In genomic region chr4:26141916-26142638, GRCh38 we compare ENCODE assay signal across 8 cellular contexts.
DNase-seq lines count a peak whose midpoint lies in the region; ATAC-seq and TF ChIP-seq lines count a peak whose summit lies in the region.

No MANE protein-coding gene starts in this region.

- H3K9me3 Mint-ChIP-seq in GM23338 = no peaks in the 10 kb centered on the region; the same call in 2 of the 3 replicates

- TF ChIP-seq CTCF in C4-2B (conservative IDR thresholded peaks at IDR 0.05) (no peak), GM23338 (conservative IDR thresholded peaks at IDR 0.05; ENCODE audit: low read depth in 2 of 2) (no peak), VCaP (conservative IDR thresholded peaks at IDR 0.05) (no peak), lower lobe of right lung (IDR thresholded peaks at IDR 0.05) (no peak)

- H3K36me3 Mint-ChIP-seq in GM23338 (ENCODE audit: low read depth) = no peaks in the 10 kb centered on the region

- no peak overlapping the region for H3K4me2 ChIP-seq in GM23338

- H3K79me2 ChIP-seq in GM23338 (replicated peaks; ENCODE audit: insufficient read depth) = no peaks in the 10 kb centered on the region

- H3K36me3 ChIP-seq in GM23338 (ENCODE audit: insufficient read depth) (no peaks in the 10 kb centered on the region), lower lobe of right lung (no peaks in the 10 kb centered on the region), aorta (ENCODE audit: control insufficient read depth in 1 of 2, insufficient read depth in 2 of 2, low read length in 1 of 2) (no peaks in the 10 kb centered on the region)

- peak overlapping the region; percentile 39 for H2AFZ ChIP-seq in GM23338

- H3F3A ChIP-seq in GM23338 (replicated peaks; ENCODE audit: low read depth) = no peaks in the 10 kb centered on the region

- H3K27ac Mint-ChIP-seq in GM23338 = no peak overlapping the region; the same call in 1 of the 2 replicates

- DNase-seq in GM23338 (ENCODE audit: low spot score) = no peak
- no peak for DNase-seq in lower lobe of right lung
- peak in 1 of 2 donors; percentile 75 for DNase-seq in aorta
- DNase-seq in NCI-H2227 treated with DMSO at 0.1 percent for 48 hours (lab: John Stamatoyannopoulos, UW) = no peak
- DNase-seq in erythroblast (lab: John Stamatoyannopoulos, UW) = no peak

- no peak overlapping the region for H3K4me3 Mint-ChIP-seq in GM23338

- H3K9me3 ChIP-seq in lower lobe of right lung = no peaks in the 10 kb centered on the region
- H3K9me3 ChIP-seq in aorta (ENCODE audit: control insufficient read depth, low read length) = no peaks in the 10 kb centered on the region

- H3K4me3 ChIP-seq in GM23338 (no peak overlapping the region), lower lobe of right lung (no peak overlapping the region), aorta (ENCODE audit: low read length in 2 of 2) (no peak overlapping the region)

- intact Hi-C loops in lower lobe of right lung (cut with DNase I) (no loop called here), aorta (cut with DNase I) (no loop called here)

- H3K9me2 ChIP-seq in GM23338 (ENCODE audit: insufficient read depth) = peaks cover 15% of the 10 kb centered on the region

- H4K20me1 ChIP-seq in GM23338 (replicated peaks; ENCODE audit: insufficient read depth) = no peaks in the 10 kb centered on the region

- H3K27me3 ChIP-seq in GM23338 (ENCODE audit: insufficient read depth) (no peaks in the 10 kb centered on the region), lower lobe of right lung (ENCODE audit: low read depth) (no peaks in the 10 kb centered on the region), aorta (ENCODE audit: control insufficient read depth in 1 of 2, insufficient read depth in 2 of 2, low read length in 1 of 2) (no peaks in the 10 kb centered on the region)

- H3K27ac ChIP-seq in C4-2B (peak overlapping the region; percentile 51), GM23338 (ENCODE audit: low read depth) (no peak overlapping the region), VCaP (peak overlapping the region; percentile 73), lower lobe of right lung (peak overlapping the region; percentile 48), aorta (ENCODE audit: low read depth in 1 of 2, low read length in 2 of 2) (no peak overlapping the region)

- no peak for TF ChIP-seq POLR2A in erythroblast (IDR thresholded peaks at IDR 0.05; ENCODE audit: low read length)

- H3K27me3 Mint-ChIP-seq in GM23338 (ENCODE audit: insufficient read depth, low read depth, poor library complexity) = peaks cover 8% of the 10 kb centered on the region

- H3K4me1 Mint-ChIP-seq in GM23338 = peaks cover 8% of the 10 kb centered on the region; the same call in 2 of the 3 replicates

- 87 to 89% methylated on average over 8 of the region's 8 CpGs for WGBS in aorta, 2 donors

- no peak for ATAC-seq in GM23338
- ATAC-seq in lower lobe of right lung = peak; percentile 82 to 84
- ATAC-seq in aorta (ENCODE audit: low FRiP score) = peak; percentile 26
- no peak for ATAC-seq in GM18861 (IDR thresholded peaks at IDR 0.05; ENCODE audit: unreplicated experiment)

- H3K4me1 ChIP-seq in GM23338 (ENCODE audit: insufficient read depth) (peaks cover 8% of the 10 kb centered on the region; the same call in 1 of the 2 replicates), lower lobe of right lung (peaks cover 13% of the 10 kb centered on the region), aorta (ENCODE audit: control insufficient read depth in 1 of 2, insufficient read depth in 2 of 2, low read length in 2 of 2) (no peaks in the 10 kb centered on the region)

TF ChIP-seq in GM23338, 12 proteins besides CTCF, POLR2A, EP300 and RAD21 (continues in another document):
- TF ChIP-seq ZNF114 (CRISPR knock-in tag; IDR thresholded peaks at IDR 0.05) (no peak), STAT1 (IDR thresholded peaks at IDR 0.05; ENCODE audit: unreplicated experiment) (no peak), NANOG (IDR thresholded peaks at IDR 0.05; ENCODE audit: borderline replicate concordance) (no peak), POLR2AphosphoS5 (IDR thresholded peaks at IDR 0.05; ENCODE audit: low read depth) (no peak), ZNF331 (CRISPR knock-in tag; IDR thresholded peaks at IDR 0.05; ENCODE audit: low read depth) (no peak), CREB1 (CRISPR knock-in tag; IDR thresholded peaks at IDR 0.05; ENCODE audit: low read depth) (no peak), EZH2phosphoT487 (IDR thresholded peaks at IDR 0.05; ENCODE audit: unreplicated experiment) (no peak), EZH2 (IDR thresholded peaks at IDR 0.05; ENCODE audit: low read depth, unreplicated experiment) (no peak), JUNB (IDR thresholded peaks at IDR 0.05; ENCODE audit: unreplicated experiment) (no peak), ETS1 (IDR thresholded peaks at IDR 0.05) (no peak)
- TF ChIP-seq, protein P1, sequence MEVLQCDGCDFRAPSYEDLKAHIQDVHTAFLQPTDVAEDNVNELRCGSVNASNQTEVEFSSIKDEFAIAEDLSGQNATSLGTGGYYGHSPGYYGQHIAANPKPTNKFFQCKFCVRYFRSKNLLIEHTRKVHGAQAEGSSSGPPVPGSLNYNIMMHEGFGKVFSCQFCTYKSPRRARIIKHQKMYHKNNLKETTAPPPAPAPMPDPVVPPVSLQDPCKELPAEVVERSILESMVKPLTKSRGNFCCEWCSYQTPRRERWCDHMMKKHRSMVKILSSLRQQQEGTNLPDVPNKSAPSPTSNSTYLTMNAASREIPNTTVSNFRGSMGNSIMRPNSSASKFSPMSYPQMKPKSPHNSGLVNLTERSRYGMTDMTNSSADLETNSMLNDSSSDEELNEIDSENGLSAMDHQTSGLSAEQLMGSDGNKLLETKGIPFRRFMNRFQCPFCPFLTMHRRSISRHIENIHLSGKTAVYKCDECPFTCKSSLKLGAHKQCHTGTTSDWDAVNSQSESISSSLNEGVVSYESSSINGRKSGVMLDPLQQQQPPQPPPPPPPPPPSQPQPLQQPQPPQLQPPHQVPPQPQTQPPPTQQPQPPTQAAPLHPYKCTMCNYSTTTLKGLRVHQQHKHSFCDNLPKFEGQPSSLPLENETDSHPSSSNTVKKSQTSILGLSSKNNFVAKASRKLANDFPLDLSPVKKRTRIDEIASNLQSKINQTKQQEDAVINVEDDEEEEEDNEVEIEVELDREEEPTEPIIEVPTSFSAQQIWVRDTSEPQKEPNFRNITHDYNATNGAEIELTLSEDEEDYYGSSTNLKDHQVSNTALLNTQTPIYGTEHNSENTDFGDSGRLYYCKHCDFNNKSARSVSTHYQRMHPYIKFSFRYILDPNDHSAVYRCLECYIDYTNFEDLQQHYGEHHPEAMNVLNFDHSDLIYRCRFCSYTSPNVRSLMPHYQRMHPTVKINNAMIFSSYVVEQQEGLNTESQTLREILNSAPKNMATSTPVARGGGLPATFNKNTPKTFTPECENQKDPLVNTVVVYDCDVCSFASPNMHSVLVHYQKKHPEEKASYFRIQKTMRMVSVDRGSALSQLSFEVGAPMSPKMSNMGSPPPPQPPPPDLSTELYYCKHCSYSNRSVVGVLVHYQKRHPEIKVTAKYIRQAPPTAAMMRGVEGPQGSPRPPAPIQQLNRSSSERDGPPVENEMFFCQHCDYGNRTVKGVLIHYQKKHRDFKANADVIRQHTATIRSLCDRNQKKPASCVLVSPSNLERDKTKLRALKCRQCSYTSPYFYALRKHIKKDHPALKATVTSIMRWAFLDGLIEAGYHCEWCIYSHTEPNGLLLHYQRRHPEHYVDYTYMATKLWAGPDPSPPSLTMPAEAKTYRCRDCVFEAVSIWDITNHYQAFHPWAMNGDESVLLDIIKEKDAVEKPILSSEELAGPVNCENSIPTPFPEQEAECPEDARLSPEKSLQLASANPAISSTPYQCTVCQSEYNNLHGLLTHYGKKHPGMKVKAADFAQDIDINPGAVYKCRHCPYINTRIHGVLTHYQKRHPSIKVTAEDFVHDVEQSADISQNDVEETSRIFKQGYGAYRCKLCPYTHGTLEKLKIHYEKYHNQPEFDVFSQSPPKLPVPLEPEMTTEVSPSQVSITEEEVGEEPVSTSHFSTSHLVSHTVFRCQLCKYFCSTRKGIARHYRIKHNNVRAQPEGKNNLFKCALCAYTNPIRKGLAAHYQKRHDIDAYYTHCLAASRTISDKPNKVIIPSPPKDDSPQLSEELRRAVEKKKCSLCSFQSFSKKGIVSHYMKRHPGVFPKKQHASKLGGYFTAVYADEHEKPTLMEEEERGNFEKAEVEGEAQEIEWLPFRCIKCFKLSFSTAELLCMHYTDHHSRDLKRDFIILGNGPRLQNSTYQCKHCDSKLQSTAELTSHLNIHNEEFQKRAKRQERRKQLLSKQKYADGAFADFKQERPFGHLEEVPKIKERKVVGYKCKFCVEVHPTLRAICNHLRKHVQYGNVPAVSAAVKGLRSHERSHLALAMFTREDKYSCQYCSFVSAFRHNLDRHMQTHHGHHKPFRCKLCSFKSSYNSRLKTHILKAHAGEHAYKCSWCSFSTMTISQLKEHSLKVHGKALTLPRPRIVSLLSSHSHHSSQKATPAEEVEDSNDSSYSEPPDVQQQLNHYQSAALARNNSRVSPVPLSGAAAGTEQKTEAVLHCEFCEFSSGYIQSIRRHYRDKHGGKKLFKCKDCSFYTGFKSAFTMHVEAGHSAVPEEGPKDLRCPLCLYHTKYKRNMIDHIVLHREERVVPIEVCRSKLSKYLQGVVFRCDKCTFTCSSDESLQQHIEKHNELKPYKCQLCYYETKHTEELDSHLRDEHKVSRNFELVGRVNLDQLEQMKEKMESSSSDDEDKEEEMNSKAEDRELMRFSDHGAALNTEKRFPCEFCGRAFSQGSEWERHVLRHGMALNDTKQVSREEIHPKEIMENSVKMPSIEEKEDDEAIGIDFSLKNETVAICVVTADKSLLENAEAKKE (CRISPR knock-in tag; IDR thresholded peaks at IDR 0.05) = no peak

Comparison
In these comparisons a context has a peak if more than half of its experiments do, and no peak if none do; other contexts are left out.
1. H3K27ac ChIP-seq: peak in C4-2B (single experiment), VCaP (single experiment) and lower lobe of right lung (single experiment); none in GM23338 (single experiment) and aorta (0 of 2).
2. ATAC-seq: peak in lower lobe of right lung (2 of 2) and aorta (single experiment); none in GM23338 (single experiment) and GM18861 (single experiment).